Comparison of ENCODE assay signal across 1 cellular context in genomic region chr11:65555693-65556231, GRCh38.
TF ChIP-seq lines count a peak whose summit lies in the region.

No MANE protein-coding gene starts in this region.

TF ChIP-seq in GM23338, 12 proteins besides CTCF, POLR2A, EP300 and RAD21:
- no peak for TF ChIP-seq EZH2phosphoT487 (IDR thresholded peaks at IDR 0.05; ENCODE audit: unreplicated experiment)
- TF ChIP-seq, protein P1, sequence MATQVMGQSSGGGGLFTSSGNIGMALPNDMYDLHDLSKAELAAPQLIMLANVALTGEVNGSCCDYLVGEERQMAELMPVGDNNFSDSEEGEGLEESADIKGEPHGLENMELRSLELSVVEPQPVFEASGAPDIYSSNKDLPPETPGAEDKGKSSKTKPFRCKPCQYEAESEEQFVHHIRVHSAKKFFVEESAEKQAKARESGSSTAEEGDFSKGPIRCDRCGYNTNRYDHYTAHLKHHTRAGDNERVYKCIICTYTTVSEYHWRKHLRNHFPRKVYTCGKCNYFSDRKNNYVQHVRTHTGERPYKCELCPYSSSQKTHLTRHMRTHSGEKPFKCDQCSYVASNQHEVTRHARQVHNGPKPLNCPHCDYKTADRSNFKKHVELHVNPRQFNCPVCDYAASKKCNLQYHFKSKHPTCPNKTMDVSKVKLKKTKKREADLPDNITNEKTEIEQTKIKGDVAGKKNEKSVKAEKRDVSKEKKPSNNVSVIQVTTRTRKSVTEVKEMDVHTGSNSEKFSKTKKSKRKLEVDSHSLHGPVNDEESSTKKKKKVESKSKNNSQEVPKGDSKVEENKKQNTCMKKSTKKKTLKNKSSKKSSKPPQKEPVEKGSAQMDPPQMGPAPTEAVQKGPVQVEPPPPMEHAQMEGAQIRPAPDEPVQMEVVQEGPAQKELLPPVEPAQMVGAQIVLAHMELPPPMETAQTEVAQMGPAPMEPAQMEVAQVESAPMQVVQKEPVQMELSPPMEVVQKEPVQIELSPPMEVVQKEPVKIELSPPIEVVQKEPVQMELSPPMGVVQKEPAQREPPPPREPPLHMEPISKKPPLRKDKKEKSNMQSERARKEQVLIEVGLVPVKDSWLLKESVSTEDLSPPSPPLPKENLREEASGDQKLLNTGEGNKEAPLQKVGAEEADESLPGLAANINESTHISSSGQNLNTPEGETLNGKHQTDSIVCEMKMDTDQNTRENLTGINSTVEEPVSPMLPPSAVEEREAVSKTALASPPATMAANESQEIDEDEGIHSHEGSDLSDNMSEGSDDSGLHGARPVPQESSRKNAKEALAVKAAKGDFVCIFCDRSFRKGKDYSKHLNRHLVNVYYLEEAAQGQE (IDR thresholded peaks at IDR 0.05; ENCODE audit: unreplicated experiment), result no peak
